In the genomic region with DNA sequence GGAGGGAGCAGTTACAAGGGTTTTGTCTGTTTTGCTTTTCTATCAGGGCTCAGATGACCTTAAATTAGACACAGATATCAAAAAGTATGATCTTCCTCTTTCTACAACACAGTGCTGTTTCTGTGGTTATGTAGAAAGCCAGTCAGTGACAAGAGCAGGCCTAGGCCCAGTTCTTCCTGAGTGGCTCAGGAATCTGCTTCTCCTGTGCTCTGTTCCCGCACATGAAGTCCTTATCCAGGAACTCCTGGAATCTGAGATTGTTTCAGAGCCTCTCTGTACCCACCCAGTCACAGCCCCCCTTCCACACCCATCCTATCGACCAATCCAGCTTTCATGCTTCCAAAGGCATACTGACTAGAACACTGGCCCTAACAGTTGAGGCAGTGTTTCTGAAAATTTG, we compare ENCODE assay signal across 1 cellular context.
TF ChIP-seq lines count a peak whose summit lies in the region.

No MANE protein-coding gene starts in this region.

TF ChIP-seq in HCT116, 20 proteins besides CTCF, POLR2A, EP300 and RAD21:
- TF ChIP-seq ZFX (IDR thresholded peaks at IDR 0.05) (no peak), EZH2 (IDR thresholded peaks at IDR 0.05) (no peak), JUND (IDR thresholded peaks at IDR 0.05) (no peak), CBX3 (IDR thresholded peaks at IDR 0.05; ENCODE audit: low read depth) (no peak), SP1 (IDR thresholded peaks at IDR 0.05; ENCODE audit: low read depth) (no peak), TCF7L2 (IDR thresholded peaks at IDR 0.05; ENCODE audit: borderline replicate concordance, extremely low read depth, insufficient read depth, insufficient read length) (no peak), ZNF274 (IDR thresholded peaks at IDR 0.05; ENCODE audit: low read depth, low read length) (no peak), CEBPB (IDR thresholded peaks at IDR 0.05; ENCODE audit: low read depth) (no peak), EZH2phosphoT487 (IDR thresholded peaks at IDR 0.05; ENCODE audit: borderline replicate concordance) (no peak), SRF (IDR thresholded peaks at IDR 0.05; ENCODE audit: low read depth) (no peak), EGR1 (IDR thresholded peaks at IDR 0.05; ENCODE audit: low read depth) (no peak)
- TF ChIP-seq, protein P1, sequence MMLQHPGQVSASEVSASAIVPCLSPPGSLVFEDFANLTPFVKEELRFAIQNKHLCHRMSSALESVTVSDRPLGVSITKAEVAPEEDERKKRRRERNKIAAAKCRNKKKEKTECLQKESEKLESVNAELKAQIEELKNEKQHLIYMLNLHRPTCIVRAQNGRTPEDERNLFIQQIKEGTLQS (IDR thresholded peaks at IDR 0.05), result no peak
- TF ChIP-seq, protein P2, sequence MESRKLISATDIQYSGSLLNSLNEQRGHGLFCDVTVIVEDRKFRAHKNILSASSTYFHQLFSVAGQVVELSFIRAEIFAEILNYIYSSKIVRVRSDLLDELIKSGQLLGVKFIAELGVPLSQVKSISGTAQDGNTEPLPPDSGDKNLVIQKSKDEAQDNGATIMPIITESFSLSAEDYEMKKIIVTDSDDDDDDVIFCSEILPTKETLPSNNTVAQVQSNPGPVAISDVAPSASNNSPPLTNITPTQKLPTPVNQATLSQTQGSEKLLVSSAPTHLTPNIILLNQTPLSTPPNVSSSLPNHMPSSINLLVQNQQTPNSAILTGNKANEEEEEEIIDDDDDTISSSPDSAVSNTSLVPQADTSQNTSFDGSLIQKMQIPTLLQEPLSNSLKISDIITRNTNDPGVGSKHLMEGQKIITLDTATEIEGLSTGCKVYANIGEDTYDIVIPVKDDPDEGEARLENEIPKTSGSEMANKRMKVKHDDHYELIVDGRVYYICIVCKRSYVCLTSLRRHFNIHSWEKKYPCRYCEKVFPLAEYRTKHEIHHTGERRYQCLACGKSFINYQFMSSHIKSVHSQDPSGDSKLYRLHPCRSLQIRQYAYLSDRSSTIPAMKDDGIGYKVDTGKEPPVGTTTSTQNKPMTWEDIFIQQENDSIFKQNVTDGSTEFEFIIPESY (IDR thresholded peaks at IDR 0.05; ENCODE audit: extremely low read depth, insufficient replicate concordance, low read length), result no peak
